9 cellular contexts compared by ENCODE assay signal in genomic region chr2:157287160-157287559, GRCh38. TPM values are rescaled to one million over a fixed set of nuclear protein-coding genes. Genes with fewer than 3 reads are reported as not detected.
"Had no signal": no experiment of that assay in that cellular context is flagged by ENCODE, and none has a peak within 500 bp of the region (broad histone marks: within the 10 kb centered on the region; RNA-seq: fewer than 3 reads in every experiment).

No MANE protein-coding gene starts in this region.

- FAIRE-seq: G401.6, GM12878, GM12891, GM12892, GM18507, GM19239 had no signal

- H3K4me3 ChIP-seq: GM12878 had no signal

- DNase-seq: GDM1, GF-D8 had no signal

- ATAC-seq: GM12878 had no signal

RNA-seq across cellular contexts. Expression of gene GALNT5, which starts 29.7 kb away (rescaled TPM):
- total RNA-seq: G401 had no signal

RNA-seq across cellular contexts. Expression of gene ERMN, which starts 38.5 kb away (rescaled TPM):
- total RNA-seq: G401 had no signal
